In genomic region chr9:129495422-129496186, GRCh38 we compare ENCODE assay signal across 7 cellular contexts.
DNase-seq lines count a peak whose midpoint lies in the region; ATAC-seq and TF ChIP-seq lines count a peak whose summit lies in the region.

No MANE protein-coding gene starts in this region.

- no peak for TF ChIP-seq CTCF in WI38 (IDR thresholded peaks at IDR 0.05; ENCODE audit: low read depth, low read length)

- intact Hi-C loops in sciatic nerve (cut with DNase I), result loop anchor here (10.0 kb wide), 1 partner anchor 109 kb away; no protein-coding TSS in a partner anchor

- DNase-seq in GM19238 (ENCODE audit: insufficient read length, low spot score), result peak; percentile 73
- peak; percentile 62 for DNase-seq in NCI-H2107 (lab: John Stamatoyannopoulos, UW)
- DNase-seq in T47D (ENCODE audit: low read depth in 1 of 2, low spot score in 1 of 2), result peak; percentile 97 to 98
- peak; percentile 98 for DNase-seq in sciatic nerve (ENCODE audit: low spot score)

- ATAC-seq in sciatic nerve (peak; percentile 87), HG02571 (IDR thresholded peaks at IDR 0.05; ENCODE audit: unreplicated experiment) (no peak)

- H3K4me3 ChIP-seq in WI38 (ENCODE audit: low read depth, low read length), result peak overlapping the region; percentile 67
- H3K4me3 ChIP-seq in iPS-11a (ENCODE audit: low read depth, low read length), result peak overlapping the region; percentile 13

- in situ Hi-C loops in T47D (cut with HindIII; ENCODE audit: low pct_unique_long_range_greater_than_20kb, low sequenced_read_pairs), result no loop called here
